In the genomic region with DNA sequence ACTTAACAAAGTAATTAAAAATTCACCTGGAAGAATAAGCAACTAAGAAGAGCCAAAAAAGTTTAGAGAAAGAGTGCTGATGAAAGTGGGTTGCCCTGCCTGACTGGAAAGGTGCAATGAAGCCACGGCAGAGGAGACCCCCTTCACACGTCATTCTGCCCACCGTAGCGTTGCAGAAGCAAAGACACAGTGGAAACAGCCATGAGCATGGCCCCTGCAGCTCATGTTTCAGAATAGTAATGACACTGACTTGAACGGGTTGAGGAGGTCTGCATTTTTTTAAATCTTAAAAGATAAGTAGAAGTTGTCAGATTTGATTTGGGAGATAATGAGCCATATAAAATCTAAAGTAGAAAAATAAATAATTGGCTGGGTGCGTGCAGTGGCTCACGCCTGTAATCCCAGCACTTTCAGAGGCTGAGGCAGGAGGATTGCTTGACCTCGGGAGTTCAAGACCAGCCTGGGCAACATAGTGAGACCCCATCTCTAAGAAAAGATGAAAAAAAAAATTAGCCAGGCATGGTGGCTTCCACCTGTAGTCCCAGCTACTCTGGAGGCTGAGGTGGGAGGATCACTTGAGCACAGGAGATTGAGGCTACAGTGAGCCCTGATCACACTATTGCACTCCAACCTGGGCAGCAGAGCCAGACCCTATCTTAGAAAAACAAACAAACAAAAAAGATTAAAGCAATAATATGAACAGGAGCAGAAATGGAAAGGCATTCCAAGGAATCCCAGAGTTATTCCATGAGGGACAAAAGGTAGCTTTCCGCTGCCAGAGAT, we compare ENCODE assay signal across 25 cellular contexts.
DNase-seq lines count a peak whose midpoint lies in the region; TF ChIP-seq lines count a peak whose summit lies in the region.
"Had no signal": no experiment of that assay in that cellular context is flagged by ENCODE, and none has a peak within 500 bp of the region (broad histone marks: within the 10 kb centered on the region; RNA-seq: fewer than 3 reads in every experiment).

No MANE protein-coding gene starts in this region.

- CTCF ChIA-PET in HEK293 (lab: Yijun Ruan, JAX): interaction anchor here (1.0 kb wide), 1 partner anchor 56 kb away, joined by 3 read pairs; no protein-coding TSS in a partner anchor

- no peak overlapping the region for H3K4me3 ChIP-seq in HEK293 (ENCODE audit: low read depth, low read length)
- H3K4me3 ChIP-seq in vagina: no peak overlapping the region
- H3K4me3 ChIP-seq: BLaER1 treated with 17β-estradiol and CSF1 and Interleukin-3, amounts not matched to agents 10 nM and 100 nM; GM12878; GM23248 had no signal

- H3K4me1 Mint-ChIP-seq in brain (peaks cover 65% of the 10 kb centered on the region), nephron progenitor cell (peaks cover 58% of the 10 kb centered on the region)
- H3K4me1 Mint-ChIP-seq in activated T-helper 2 cell treated with anti-CD3 and anti-CD28 coated beads, Interferon-gamma antibody, Interleukin-2, Interleukin-4, amounts not matched to agents 10 μg/mL and 5 μg/mL and 100 μg/mL, durations not matched to agents 14 hours and 24 hours and 36 hours (ENCODE audit: low read depth): peaks cover 39% of the 10 kb centered on the region
- H3K4me1 Mint-ChIP-seq: IgD-negative memory B cell had no signal

- H3K36me3 Mint-ChIP-seq in brain (peaks cover 18% of the 10 kb centered on the region), nephron progenitor cell (ENCODE audit: low read depth) (peaks cover 4% of the 10 kb centered on the region)
- H3K36me3 Mint-ChIP-seq in activated T-helper 2 cell treated with anti-CD3 and anti-CD28 coated beads, Interferon-gamma antibody, Interleukin-2, Interleukin-4, amounts not matched to agents 10 μg/mL and 5 μg/mL and 100 μg/mL, durations not matched to agents 14 hours and 24 hours and 36 hours (ENCODE audit: low read depth): no peaks in the 10 kb centered on the region
- H3K36me3 Mint-ChIP-seq: CD4-positive, alpha-beta memory T cell had no signal

- intact Hi-C loops in vagina (cut with DNase I): no loop called here
- intact Hi-C loops in activated T-helper 2 cell treated with anti-CD3 and anti-CD28 coated beads, Interferon-gamma antibody, Interleukin-2, Interleukin-4, amounts not matched to agents 10 μg/mL and 5 μg/mL and 100 μg/mL, durations not matched to agents 14 hours and 24 hours and 36 hours (cut with micrococcal nuclease): no loop called here

- H3K27ac Mint-ChIP-seq in brain (peak overlapping the region in 3 of 5 experiments; percentile 69 to 96 (median 92)), nephron progenitor cell (peak overlapping the region; percentile 69)
- H3K27ac Mint-ChIP-seq in activated T-helper 2 cell treated with anti-CD3 and anti-CD28 coated beads, Interferon-gamma antibody, Interleukin-2, Interleukin-4, amounts not matched to agents 10 μg/mL and 5 μg/mL and 100 μg/mL, durations not matched to agents 14 hours and 24 hours and 36 hours: no peak overlapping the region
- H3K27ac Mint-ChIP-seq: CD4-positive, alpha-beta memory T cell; HFFc6; IgD-negative memory B cell had no signal

- no peak overlapping the region for H3K4me3 Mint-ChIP-seq in brain
- no peak overlapping the region for H3K4me3 Mint-ChIP-seq in nephron progenitor cell
- H3K4me3 Mint-ChIP-seq in activated T-helper 2 cell treated with anti-CD3 and anti-CD28 coated beads, Interferon-gamma antibody, Interleukin-2, Interleukin-4, amounts not matched to agents 10 μg/mL and 5 μg/mL and 100 μg/mL, durations not matched to agents 14 hours and 24 hours and 36 hours (ENCODE audit: low read depth): no peak overlapping the region
- H3K4me3 Mint-ChIP-seq: CD4-positive, alpha-beta memory T cell; H9; HFFc6; IgD-negative memory B cell had no signal

- H3K36me3 ChIP-seq in HEK293 (ENCODE audit: control insufficient read depth in 2 of 2, insufficient read depth in 1 of 2, low read length in 2 of 2) (peaks cover 0 to 15% of the 10 kb centered on the region in 2 experiments; a peak in 2 of 3 replicates), vagina (no peaks in the 10 kb centered on the region)

- TF ChIP-seq POLR2A in vagina (IDR thresholded peaks at IDR 0.05): no peak

- peak; percentile 17 for DNase-seq in nephron progenitor cell
- peak; percentile 18 to 34 for DNase-seq in vagina (ENCODE audit: extremely low spot score in 2 of 2)
- DNase-seq in stimulated activated CD4-positive, alpha-beta T cell treated with anti-CD3 and anti-CD28 coated beads, Interleukin-4, amount 100 ng/mL, for 1 hour: no peak
- no peak for DNase-seq in activated T-helper 2 cell treated with anti-CD3 and anti-CD28 coated beads, Interferon-gamma antibody, Interleukin-2, Interleukin-4, amounts not matched to agents 10 μg/mL and 5 μg/mL and 100 μg/mL, durations not matched to agents 14 hours and 24 hours and 36 hours (ENCODE audit: low spot score)
- DNase-seq in DMS53 treated with DMSO at 0.1 percent for 48 hours (lab: John Stamatoyannopoulos, UW; ENCODE audit: unreplicated experiment): no peak
- DNase-seq: AML-193; Caco-2; CD4-positive, alpha-beta memory T cell; DMS79; EL; GDM1; GM23248; H9; HFFc6; NCI-H1048; NCI-H1417; NCI-H1694; NCI-H2227 treated with DMSO at 0.1 percent for 48 hours; NCI-H526 treated with DMSO at 0.1 percent for 48 hours; RPMI8226 had no signal

- H3K9me3 ChIP-seq in HEK293 (ENCODE audit: control insufficient read depth, insufficient read depth, low read depth, low read length): no peaks in the 10 kb centered on the region
- H3K9me3 ChIP-seq in vagina: no peaks in the 10 kb centered on the region
- H3K9me3 ChIP-seq: Caco-2 had no signal

- H3K4me1 ChIP-seq in HEK293 (ENCODE audit: control insufficient read depth, insufficient read depth, low read length) (no peaks in the 10 kb centered on the region), vagina (no peaks in the 10 kb centered on the region)
- H3K4me1 ChIP-seq: Caco-2 had no signal

- H3K9me3 Mint-ChIP-seq in brain: no peaks in the 10 kb centered on the region
- no peaks in the 10 kb centered on the region for H3K9me3 Mint-ChIP-seq in nephron progenitor cell
- H3K9me3 Mint-ChIP-seq in activated T-helper 2 cell treated with anti-CD3 and anti-CD28 coated beads, Interferon-gamma antibody, Interleukin-2, Interleukin-4, amounts not matched to agents 10 μg/mL and 5 μg/mL and 100 μg/mL, durations not matched to agents 14 hours and 24 hours and 36 hours: no peaks in the 10 kb centered on the region
- H3K9me3 Mint-ChIP-seq: CD4-positive, alpha-beta memory T cell; H9; HFFc6 had no signal

- H3K27ac ChIP-seq in HEK293 (ENCODE audit: extremely low read depth, low read depth, low read length) (no peak overlapping the region), vagina (no peak overlapping the region)
- H3K27ac ChIP-seq: BLaER1 treated with 17β-estradiol and CSF1 and Interleukin-3, amounts not matched to agents 10 nM and 100 nM; GM23248 had no signal

- H3K27me3 Mint-ChIP-seq in brain (no peaks in the 10 kb centered on the region), nephron progenitor cell (ENCODE audit: low read depth, poor library complexity) (peaks cover 6% of the 10 kb centered on the region)
- no peaks in the 10 kb centered on the region for H3K27me3 Mint-ChIP-seq in activated T-helper 2 cell treated with anti-CD3 and anti-CD28 coated beads, Interferon-gamma antibody, Interleukin-2, Interleukin-4, amounts not matched to agents 10 μg/mL and 5 μg/mL and 100 μg/mL, durations not matched to agents 14 hours and 24 hours and 36 hours (ENCODE audit: low read depth)
- H3K27me3 Mint-ChIP-seq: CD4-positive, alpha-beta memory T cell; IgD-negative memory B cell had no signal

- no peak for TF ChIP-seq CTCF in HEK293 (tag by site-specific recombination; IDR thresholded peaks at IDR 0.05)
- TF ChIP-seq CTCF in brain (conservative IDR thresholded peaks at IDR 0.05): no peak
- no peak for TF ChIP-seq CTCF in nephron progenitor cell (IDR thresholded peaks at IDR 0.05)
- no peak for TF ChIP-seq CTCF in vagina (IDR thresholded peaks at IDR 0.05)

- no peaks in the 10 kb centered on the region for H3K27me3 ChIP-seq in vagina
- H3K27me3 ChIP-seq: BLaER1 treated with 17β-estradiol and CSF1 and Interleukin-3, amounts not matched to agents 10 nM and 100 nM had no signal

- POLR2A ChIA-PET in HEK293 (lab: Yijun Ruan, JAX): no interaction called here

TF ChIP-seq in HEK293, 187 proteins besides CTCF, POLR2A, EP300 and RAD21:
- peak; percentile 92 for TF ChIP-seq ZNF121 (tag by site-specific recombination; IDR thresholded peaks at IDR 0.05)
- TF ChIP-seq ZNF623 (tag by site-specific recombination; IDR thresholded peaks at IDR 0.05): no peak

Comparison
In these comparisons a context has a peak if more than half of its experiments do, and no peak if none do; other contexts are left out.
1. DNase-seq: peak in nephron progenitor cell (single experiment) and vagina (2 of 2); none in stimulated activated CD4-positive, alpha-beta T cell treated with anti-CD3 and anti-CD28 coated beads, Interleukin-4, amount 100 ng/mL, for 1 hour (single experiment), activated T-helper 2 cell treated with anti-CD3 and anti-CD28 coated beads, Interferon-gamma antibody, Interleukin-2, Interleukin-4, amounts not matched to agents 10 μg/mL and 5 μg/mL and 100 μg/mL, durations not matched to agents 14 hours and 24 hours and 36 hours (single experiment) and DMS53 treated with DMSO at 0.1 percent for 48 hours (single experiment).